22 cellular contexts compared by ENCODE assay signal in the genomic region with DNA sequence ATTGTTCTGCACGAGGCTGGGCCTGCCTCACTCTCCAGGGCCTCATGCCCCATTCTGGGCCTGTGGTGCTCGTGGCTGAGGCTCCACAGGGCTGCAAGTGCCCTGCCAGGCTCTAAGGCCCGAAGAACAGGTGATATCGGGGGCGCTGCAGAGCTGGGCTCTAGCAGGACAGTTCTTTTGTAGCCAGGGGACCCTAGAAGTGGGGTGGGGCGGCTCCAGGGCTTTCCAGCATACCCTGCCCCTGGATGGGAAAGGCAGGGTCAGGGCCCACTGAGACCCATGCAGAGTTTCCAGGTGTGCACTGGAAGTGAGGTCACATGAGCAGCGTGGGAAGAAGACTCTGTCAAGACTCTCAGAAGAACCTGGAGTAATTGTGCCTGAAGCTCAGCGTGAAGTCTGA. TPM values are rescaled to one million over a fixed set of nuclear protein-coding genes. Genes with fewer than 3 reads are reported as not detected.
DNase-seq lines count a peak whose midpoint lies in the region; ATAC-seq, FAIRE-seq and TF ChIP-seq lines count a peak whose summit lies in the region.
"Had no signal": no experiment of that assay in that cellular context is flagged by ENCODE, and none has a peak within 500 bp of the region (broad histone marks: within the 10 kb centered on the region; RNA-seq: fewer than 3 reads in every experiment).

No MANE protein-coding gene starts in this region.

- FAIRE-seq in HepG2 (lab: Jason Lieb, UNC) = no peak
- FAIRE-seq: GM12878 had no signal

- H3K4me1 ChIP-seq in right lobe of liver = peaks cover 0 to 16% (median 0%) of the 10 kb centered on the region in 4 donors
- H3K4me1 ChIP-seq in HepG2 (ENCODE audit: insufficient read depth, low read length) = peaks cover 44% of the 10 kb centered on the region
- H3K4me1 ChIP-seq in Panc1 (ENCODE audit: control insufficient read depth, insufficient read depth, low read length) = peaks cover 7% of the 10 kb centered on the region; the same call in 1 of the 2 replicates

- no peak overlapping the region for H3K4me3 Mint-ChIP-seq in naive thymus-derived CD8-positive, alpha-beta T cell
- H3K4me3 Mint-ChIP-seq: activated CD4-positive, alpha-beta T cell treated with anti-CD3 and anti-CD28 coated beads for 36 hours; CD14-positive monocyte had no signal

- in situ Hi-C loops in HepG2 (cut with HindIII; ENCODE audit: extremely low pct_ligation_motif_present, low pct_unique_long_range_greater_than_20kb) = no loop called here
- in situ Hi-C loops in Panc1 (cut with HindIII; ENCODE audit: low pct_unique_long_range_greater_than_20kb, low sequenced_read_pairs) = no loop called here

- POLR2A ChIA-PET in HepG2 (lab: Yijun Ruan, JAX) = interaction anchor here (2.0 to 2.4 kb wide), 3 partner anchors 11 to 99 kb away, joined by 5 to 21 read pairs (median 12); partner anchors contain the start of gene XYLT2
- POLR2A ChIA-PET in Panc1 (lab: Charles Lee) = no interaction called here
- POLR2A ChIA-PET in naive thymus-derived CD8-positive, alpha-beta T cell (lab: Charles Lee) = interaction anchor here (1.1 to 3.8 kb wide), 3 partner anchors 11 to 38 kb away, joined by 3 to 17 read pairs (median 16); partner anchors contain the start of genes EME1, MRPL27 and XYLT2

- no peak for TF ChIP-seq POLR2A in right lobe of liver (IDR thresholded peaks at IDR 0.05)
- TF ChIP-seq POLR2A in HepG2 (IDR thresholded peaks at IDR 0.05; ENCODE audit: insufficient read depth in 1 of 2, low read depth in 2 of 2, low read length in 2 of 2) = no peak

- TF ChIP-seq CTCF in right lobe of liver (IDR thresholded peaks at IDR 0.05) (no peak), HepG2 (CRISPR knock-in tag; IDR thresholded peaks at IDR 0.05) (no peak), Panc1 (IDR thresholded peaks at IDR 0.05) (no peak)

- H3K36me3 ChIP-seq in right lobe of liver (peaks cover 0 to 14% (median 3%) of the 10 kb centered on the region in 4 donors), HepG2 (replicated peaks in 1 of 2; ENCODE audit: control insufficient read depth in 1 of 2, insufficient read depth in 2 of 2, low read length in 2 of 2) (peaks cover 19 to 39% of the 10 kb centered on the region in 2 experiments), Panc1 (ENCODE audit: control insufficient read depth, insufficient read depth, low read length) (0 out of 2 replicates have a peak, but pooled peaks cover 2% of the 10 kb centered on the region)

- no peaks in the 10 kb centered on the region for H3K79me2 ChIP-seq in HepG2 (ENCODE audit: insufficient read depth, low read length)

- no peak overlapping the region for H3K4me3 ChIP-seq in right lobe of liver
- no peak overlapping the region for H3K4me3 ChIP-seq in HepG2 (replicated peaks in 1 of 3; ENCODE audit: insufficient read depth in 1 of 3, low read depth in 2 of 3, low read length in 3 of 3)
- no peak overlapping the region for H3K4me3 ChIP-seq in Panc1 (ENCODE audit: low read depth in 2 of 2, low read length in 2 of 2)
- H3K4me3 ChIP-seq: dorsolateral prefrontal cortex, GM12878, left lung, psoas muscle, upper lobe of right lung had no signal

- TF ChIP-seq EP300 in HepG2 (IDR thresholded peaks at IDR 0.05; ENCODE audit: low read depth in 2 of 2, low read length in 2 of 2) (no peak), HepG2 (CRISPR knock-in tag; IDR thresholded peaks at IDR 0.05; ENCODE audit: borderline replicate concordance) (no peak)

- peak overlapping the region in 6 of 10 donors; percentile 39 to 89 (median 80) for H3K27ac Mint-ChIP-seq in naive thymus-derived CD8-positive, alpha-beta T cell
- H3K27ac Mint-ChIP-seq: activated CD4-positive, alpha-beta T cell treated with anti-CD3 and anti-CD28 coated beads for 36 hours; CD14-positive monocyte had no signal

- H3K36me3 Mint-ChIP-seq in naive thymus-derived CD8-positive, alpha-beta T cell = peaks cover 0 to 41% (median 0%) of the 10 kb centered on the region in 3 donors

- CTCF ChIA-PET in HepG2 (lab: Yijun Ruan, JAX; ENCODE audit: low intra/inter-chr PET ratio, low total read pairs) = no interaction called here
- CTCF ChIA-PET in Panc1 (lab: Charles Lee) = interaction anchor here (0.6 to 2.6 kb wide), 4 partner anchors 13 to 332 kb away, joined by 3 to 21 read pairs (median 6); partner anchors contain the start of gene LRRC59

- TF ChIP-seq RAD21 in HepG2 (CRISPR knock-in tag; IDR thresholded peaks at IDR 0.05) = no peak

- H3K9me3 Mint-ChIP-seq in naive thymus-derived CD8-positive, alpha-beta T cell = no peaks in the 10 kb centered on the region

- no peak overlapping the region for H3K9ac ChIP-seq in HepG2 (ENCODE audit: insufficient read depth, low read depth, low read length)

- BruUV-seq in HepG2 (replicated peaks; lab: Mats Ljungman, UMichigan) (no TSS peak), Panc1 (replicated peaks; lab: Mats Ljungman, UMichigan) (TSS peak; percentile 90)

- H3K27me3 Mint-ChIP-seq in naive thymus-derived CD8-positive, alpha-beta T cell = no peaks in the 10 kb centered on the region
- H3K27me3 Mint-ChIP-seq: activated CD4-positive, alpha-beta T cell treated with anti-CD3 and anti-CD28 coated beads for 36 hours had no signal

- H3K27ac ChIP-seq in right lobe of liver = no peak overlapping the region
- no peak overlapping the region for H3K27ac ChIP-seq in HepG2 (ENCODE audit: extremely low read length, insufficient read depth, low read length)
- H3K27ac ChIP-seq in Panc1 (ENCODE audit: low read length) = no peak overlapping the region
- H3K27ac ChIP-seq: left lung, psoas muscle, upper lobe of right lung had no signal

- 90% methylated on average over 5 of the region's 8 CpGs for WGBS in right lobe of liver (ENCODE audit: insufficient coverage, low coverage, low lambda C conversion rate, missing lambda C conversion rate)
- WGBS in HepG2 (ENCODE audit: low lambda C conversion rate) = 98% methylated on average over 8 of the region's 8 CpGs

- peak in 2 of 3 donors; percentile 35 to 39 for DNase-seq in right lobe of liver
- DNase-seq in HepG2 (ENCODE audit: low spot score) = no peak
- no peak for DNase-seq in Panc1 (ENCODE audit: low read depth, low spot score)
- no peak for DNase-seq in naive thymus-derived CD8-positive, alpha-beta T cell
- DNase-seq in kidney glomerular epithelial cell (lab: John Stamatoyannopoulos, UW) = no peak
- no peak for DNase-seq in stimulated activated CD4-positive, alpha-beta T cell treated with anti-CD3 and anti-CD28 coated beads, Interleukin-4, amount 100 ng/mL, for 1 hour
- DNase-seq in NCI-H1436 treated with DMSO at 0.1 percent for 48 hours (lab: John Stamatoyannopoulos, UW) = no peak
- DNase-seq: activated CD4-positive, alpha-beta T cell treated with anti-CD3 and anti-CD28 coated beads for 36 hours; cerebellar nuclear complex; EL; HCEC 1CT; KG1; left lung; NCI-H146; NCI-H446 treated with DMSO at 0.1 percent for 48 hours; psoas muscle; substantia nigra; upper lobe of right lung had no signal

- no peak overlapping the region for H3K4me2 ChIP-seq in HepG2 (ENCODE audit: low read depth, low read length)

- H3K4me1 Mint-ChIP-seq in naive thymus-derived CD8-positive, alpha-beta T cell = peaks cover 9 to 29% (median 12%) of the 10 kb centered on the region in 4 donors

- no peaks in the 10 kb centered on the region for H4K20me1 ChIP-seq in HepG2 (ENCODE audit: insufficient read depth, low read length)

- intact Hi-C loops in right lobe of liver (cut with DNase I) (no loop called here), HepG2 (cut with micrococcal nuclease; ENCODE audit: unreplicated experiment) (no loop called here), Panc1 (cut with micrococcal nuclease; ENCODE audit: unreplicated experiment) (no loop called here)

- ATAC-seq in right lobe of liver (no peak), HepG2 (no peak), Panc1 (no peak)
- ATAC-seq in naive thymus-derived CD8-positive, alpha-beta T cell = no peak
- ATAC-seq: activated CD4-positive, alpha-beta T cell treated with anti-CD3 and anti-CD28 coated beads for 36 hours; GM12878; left lung; psoas muscle; upper lobe of right lung had no signal

- no peak overlapping the region for H2AFZ ChIP-seq in HepG2 (ENCODE audit: low read length)

- H3K9me3 ChIP-seq in right lobe of liver = no peaks in the 10 kb centered on the region
- no peaks in the 10 kb centered on the region for H3K9me3 ChIP-seq in HepG2 (ENCODE audit: low read length)
- no peaks in the 10 kb centered on the region for H3K9me3 ChIP-seq in Panc1 (ENCODE audit: control insufficient read depth, insufficient read depth, low read depth, low read length)
- H3K9me3 ChIP-seq: left lung, psoas muscle, upper lobe of right lung had no signal

- H3K27me3 ChIP-seq in right lobe of liver (no peaks in the 10 kb centered on the region), HepG2 (ENCODE audit: control insufficient read depth in 1 of 2, insufficient read depth in 2 of 2, low read length in 2 of 2) (no peaks in the 10 kb centered on the region), Panc1 (ENCODE audit: control insufficient read depth, insufficient read depth, low read length) (no peaks in the 10 kb centered on the region)
- H3K27me3 ChIP-seq: dorsolateral prefrontal cortex, left lung, upper lobe of right lung had no signal

RNA-seq across cellular contexts. Expression of gene MRPL27, which starts 12.3 kb away (rescaled TPM):
- total RNA-seq in right lobe of liver (10 to 100 TPM; 34.3 to 69.4 (median 38.6) TPM), HepG2 (2016; rRNA removed; fragmentation: Illumina TruSeq; extraction: Trizol) (217 and 294 TPM in 2 replicates), Panc1 (2021; ENCODE audit: unreplicated experiment) (136 TPM)
- total RNA-seq in HepG2 (2016; cell fraction: cytosol; rRNA removed; fragmentation: Illumina TruSeq; extraction: Trizol; ENCODE audit: low read depth) = 159 and 163 TPM in 2 replicates
- total RNA-seq in HepG2 (2016; cell fraction: insoluble cytoplasmic fraction; rRNA removed; fragmentation: Illumina TruSeq; extraction: Trizol) = 225 and 322 TPM in 2 replicates
- total RNA-seq in HepG2 (2016; cell fraction: membrane; rRNA removed; fragmentation: Illumina TruSeq; extraction: Trizol) = 113 and 118 TPM in 2 replicates
- total RNA-seq in HepG2 (2016; cell fraction: nucleus; rRNA removed; fragmentation: Illumina TruSeq; extraction: Trizol) = 94.1 and 102 TPM in 2 replicates
- 131 and 137 TPM in 2 replicates for polyA plus RNA-seq in HepG2 (2011; rRNA removed)
- polyA plus RNA-seq in HepG2 (2011; cell fraction: cytosol; rRNA removed) = 178 and 188 TPM in 2 replicates
- polyA plus RNA-seq in HepG2 (2011; cell fraction: nucleus; rRNA removed) = 65.8 and 77.3 TPM in 2 replicates
- 92.3 and 97.7 TPM in 2 replicates for polyA plus RNA-seq in HepG2 (2012)
- polyA plus RNA-seq in HepG2 (2016; cell fraction: cytosol; fragmentation: Illumina TruSeq; extraction: Trizol; ENCODE audit: low read depth) = 113 and 115 TPM in 2 replicates
- polyA plus RNA-seq in HepG2 (2016; cell fraction: insoluble cytoplasmic fraction; fragmentation: Illumina TruSeq; extraction: Trizol; ENCODE audit: low read depth) = 260 and 314 TPM in 2 replicates
- polyA plus RNA-seq in HepG2 (2016; cell fraction: membrane; fragmentation: Illumina TruSeq; extraction: Trizol; ENCODE audit: low read depth) = 75.9 and 83.5 TPM in 2 replicates
- polyA plus RNA-seq in HepG2 (2016; cell fraction: nucleus; fragmentation: Illumina TruSeq; extraction: Trizol; ENCODE audit: insufficient read depth, low read depth) = 124 and 142 TPM in 2 replicates
- 68.9 and 78.1 TPM in 2 replicates for polyA minus RNA-seq in HepG2 (2011; rRNA and poly(A)+ RNA removed; ENCODE audit: low replicate concordance)
- 21.0 and 23.5 TPM in 2 replicates for polyA minus RNA-seq in HepG2 (2011; cell fraction: cytosol; rRNA and poly(A)+ RNA removed)
- polyA minus RNA-seq in HepG2 (2011; cell fraction: nucleus; rRNA and poly(A)+ RNA removed) = 83.2 and 89.1 TPM in 2 replicates
- polyA plus RNA-seq in Panc1 (2012; ENCODE audit: insufficient read length) = 132 TPM
- 10 to 100 TPM; 28.0 to 30.0 TPM for total RNA-seq in naive thymus-derived CD8-positive, alpha-beta T cell
- polyA plus RNA-seq in naive thymus-derived CD8-positive, alpha-beta T cell = 10 to 100 TPM; 28.7 to 60.6 (median 45.7) TPM

RNA-seq across cellular contexts. Expression of gene EME1, which starts 12.3 kb away (rescaled TPM):
- total RNA-seq in right lobe of liver (1 to 10 TPM in 1 of 6 experiments, under 1 TPM in 3, not detected in 2; 0.12 to 1.3 (median 0.66) TPM), HepG2 (2016; rRNA removed; fragmentation: Illumina TruSeq; extraction: Trizol) (17.3 and 24.6 TPM in 2 replicates), Panc1 (2021; ENCODE audit: unreplicated experiment) (15.3 TPM)
- total RNA-seq in HepG2 (2016; cell fraction: cytosol; rRNA removed; fragmentation: Illumina TruSeq; extraction: Trizol; ENCODE audit: low read depth) = 6.4 and 7.4 TPM in 2 replicates
- 17.1 and 25.6 TPM in 2 replicates for total RNA-seq in HepG2 (2016; cell fraction: insoluble cytoplasmic fraction; rRNA removed; fragmentation: Illumina TruSeq; extraction: Trizol)
- total RNA-seq in HepG2 (2016; cell fraction: membrane; rRNA removed; fragmentation: Illumina TruSeq; extraction: Trizol) = 7.7 and 8.9 TPM in 2 replicates
- 28.4 and 31.8 TPM in 2 replicates for total RNA-seq in HepG2 (2016; cell fraction: nucleus; rRNA removed; fragmentation: Illumina TruSeq; extraction: Trizol)
- 13.4 and 20.7 TPM in 2 replicates for polyA plus RNA-seq in HepG2 (2011; rRNA removed)
- 4.7 and 7.1 TPM in 2 replicates for polyA plus RNA-seq in HepG2 (2011; cell fraction: cytosol; rRNA removed)
- 58.4 and 108 TPM in 2 replicates for polyA plus RNA-seq in HepG2 (2011; cell fraction: nucleus; rRNA removed)
- polyA plus RNA-seq in HepG2 (2012) = 6.6 and 17.5 TPM in 2 replicates
- 1.3 and 1.6 TPM in 2 replicates for polyA plus RNA-seq in HepG2 (2016; cell fraction: cytosol; fragmentation: Illumina TruSeq; extraction: Trizol; ENCODE audit: low read depth)
- polyA plus RNA-seq in HepG2 (2016; cell fraction: insoluble cytoplasmic fraction; fragmentation: Illumina TruSeq; extraction: Trizol; ENCODE audit: low read depth) = 13.3 and 16.0 TPM in 2 replicates
- 2.3 and 3.2 TPM in 2 replicates for polyA plus RNA-seq in HepG2 (2016; cell fraction: membrane; fragmentation: Illumina TruSeq; extraction: Trizol; ENCODE audit: low read depth)
- 65.8 and 68.9 TPM in 2 replicates for polyA plus RNA-seq in HepG2 (2016; cell fraction: nucleus; fragmentation: Illumina TruSeq; extraction: Trizol; ENCODE audit: insufficient read depth, low read depth)
- 6.9 and 17.6 TPM in 2 replicates for polyA minus RNA-seq in HepG2 (2011; rRNA and poly(A)+ RNA removed; ENCODE audit: low replicate concordance)
- polyA minus RNA-seq in HepG2 (2011; cell fraction: cytosol; rRNA and poly(A)+ RNA removed) = 5.3 and 5.4 TPM in 2 replicates
- polyA minus RNA-seq in HepG2 (2011; cell fraction: nucleus; rRNA and poly(A)+ RNA removed) = 14.9 and 18.7 TPM in 2 replicates
- 7.8 TPM for polyA plus RNA-seq in Panc1 (2012; ENCODE audit: insufficient read length)
- total RNA-seq in naive thymus-derived CD8-positive, alpha-beta T cell = 1 to 10 TPM; 1.9 to 2.7 TPM
- under 1 TPM in 1 of 3 donors, not detected in 2; 0.38 TPM for polyA plus RNA-seq in naive thymus-derived CD8-positive, alpha-beta T cell
- total RNA-seq: mesenteric fat pad had no signal

RNA-seq across cellular contexts. Expression of gene XYLT2, which starts 14.8 kb away (rescaled TPM):
- total RNA-seq in right lobe of liver (10 to 100 TPM in 3 of 6 experiments, 1 to 10 TPM in 3; 7.0 to 13.8 (median 9.4) TPM), HepG2 (2016; rRNA removed; fragmentation: Illumina TruSeq; extraction: Trizol) (7.5 and 22.1 TPM in 2 replicates), Panc1 (2021; ENCODE audit: unreplicated experiment) (28.5 TPM)
- total RNA-seq in HepG2 (2016; cell fraction: cytosol; rRNA removed; fragmentation: Illumina TruSeq; extraction: Trizol; ENCODE audit: low read depth) = 10.5 and 11.7 TPM in 2 replicates
- 6.2 and 23.3 TPM in 2 replicates for total RNA-seq in HepG2 (2016; cell fraction: insoluble cytoplasmic fraction; rRNA removed; fragmentation: Illumina TruSeq; extraction: Trizol)
- 9.8 and 10.1 TPM in 2 replicates for total RNA-seq in HepG2 (2016; cell fraction: membrane; rRNA removed; fragmentation: Illumina TruSeq; extraction: Trizol)
- total RNA-seq in HepG2 (2016; cell fraction: nucleus; rRNA removed; fragmentation: Illumina TruSeq; extraction: Trizol) = 20.2 and 23.1 TPM in 2 replicates
- 17.0 and 22.7 TPM in 2 replicates for polyA plus RNA-seq in HepG2 (2011; rRNA removed)
- polyA plus RNA-seq in HepG2 (2011; cell fraction: cytosol; rRNA removed) = 9.6 and 15.4 TPM in 2 replicates
- 39.0 and 41.1 TPM in 2 replicates for polyA plus RNA-seq in HepG2 (2011; cell fraction: nucleus; rRNA removed)
- polyA plus RNA-seq in HepG2 (2012) = 13.3 and 17.4 TPM in 2 replicates
- 1.4 and 1.5 TPM in 2 replicates for polyA plus RNA-seq in HepG2 (2016; cell fraction: cytosol; fragmentation: Illumina TruSeq; extraction: Trizol; ENCODE audit: low read depth)
- polyA plus RNA-seq in HepG2 (2016; cell fraction: insoluble cytoplasmic fraction; fragmentation: Illumina TruSeq; extraction: Trizol; ENCODE audit: low read depth) = 4.9 and 6.1 TPM in 2 replicates
- polyA plus RNA-seq in HepG2 (2016; cell fraction: membrane; fragmentation: Illumina TruSeq; extraction: Trizol; ENCODE audit: low read depth) = 2.1 and 2.5 TPM in 2 replicates
- 37.4 and 38.2 TPM in 2 replicates for polyA plus RNA-seq in HepG2 (2016; cell fraction: nucleus; fragmentation: Illumina TruSeq; extraction: Trizol; ENCODE audit: insufficient read depth, low read depth)
- 34.0 and 72.4 TPM in 2 replicates for polyA minus RNA-seq in HepG2 (2011; rRNA and poly(A)+ RNA removed; ENCODE audit: low replicate concordance)
- polyA minus RNA-seq in HepG2 (2011; cell fraction: cytosol; rRNA and poly(A)+ RNA removed) = 22.9 and 27.6 TPM in 2 replicates
- polyA minus RNA-seq in HepG2 (2011; cell fraction: nucleus; rRNA and poly(A)+ RNA removed) = 14.0 and 16.7 TPM in 2 replicates
- 42.0 TPM for polyA plus RNA-seq in Panc1 (2012; ENCODE audit: insufficient read length)
- 10 to 100 TPM; 34.3 to 42.5 TPM for total RNA-seq in naive thymus-derived CD8-positive, alpha-beta T cell
- 10 to 100 TPM in 1 of 3 donors, 1 to 10 TPM in 2; 6.9 to 16.8 (median 7.4) TPM for polyA plus RNA-seq in naive thymus-derived CD8-positive, alpha-beta T cell

RNA-seq across cellular contexts. Expression of gene LRRC59, which starts 36.6 kb away (rescaled TPM):
- 100 to 1,000 TPM in 2 of 6 experiments, 10 to 100 TPM in 4; 36.0 to 125 (median 64.0) TPM for total RNA-seq in right lobe of liver
- total RNA-seq in HepG2 (2016; rRNA removed; fragmentation: Illumina TruSeq; extraction: Trizol) = 222 and 239 TPM in 2 replicates
- total RNA-seq in HepG2 (2016; cell fraction: cytosol; rRNA removed; fragmentation: Illumina TruSeq; extraction: Trizol; ENCODE audit: low read depth) = 75.0 and 83.4 TPM in 2 replicates
- 213 and 234 TPM in 2 replicates for total RNA-seq in HepG2 (2016; cell fraction: insoluble cytoplasmic fraction; rRNA removed; fragmentation: Illumina TruSeq; extraction: Trizol)
- total RNA-seq in HepG2 (2016; cell fraction: membrane; rRNA removed; fragmentation: Illumina TruSeq; extraction: Trizol) = 172 and 182 TPM in 2 replicates
- 115 and 124 TPM in 2 replicates for total RNA-seq in HepG2 (2016; cell fraction: nucleus; rRNA removed; fragmentation: Illumina TruSeq; extraction: Trizol)
- 87.3 and 93.2 TPM in 2 replicates for polyA plus RNA-seq in HepG2 (2011; rRNA removed)
- polyA plus RNA-seq in HepG2 (2011; cell fraction: cytosol; rRNA removed) = 57.2 and 66.4 TPM in 2 replicates
- polyA plus RNA-seq in HepG2 (2011; cell fraction: nucleus; rRNA removed) = 50.6 and 58.7 TPM in 2 replicates
- 90.0 and 114 TPM in 2 replicates for polyA plus RNA-seq in HepG2 (2012)
- polyA plus RNA-seq in HepG2 (2016; cell fraction: cytosol; fragmentation: Illumina TruSeq; extraction: Trizol; ENCODE audit: low read depth) = 59.8 and 73.7 TPM in 2 replicates
- polyA plus RNA-seq in HepG2 (2016; cell fraction: insoluble cytoplasmic fraction; fragmentation: Illumina TruSeq; extraction: Trizol; ENCODE audit: low read depth) = 202 and 242 TPM in 2 replicates
- 104 and 113 TPM in 2 replicates for polyA plus RNA-seq in HepG2 (2016; cell fraction: membrane; fragmentation: Illumina TruSeq; extraction: Trizol; ENCODE audit: low read depth)
- polyA plus RNA-seq in HepG2 (2016; cell fraction: nucleus; fragmentation: Illumina TruSeq; extraction: Trizol; ENCODE audit: insufficient read depth, low read depth) = 152 and 155 TPM in 2 replicates
- polyA minus RNA-seq in HepG2 (2011; rRNA and poly(A)+ RNA removed; ENCODE audit: low replicate concordance) = 159 and 165 TPM in 2 replicates
- polyA minus RNA-seq in HepG2 (2011; cell fraction: cytosol; rRNA and poly(A)+ RNA removed) = 74.4 and 77.8 TPM in 2 replicates
- polyA minus RNA-seq in HepG2 (2011; cell fraction: nucleus; rRNA and poly(A)+ RNA removed) = 73.0 and 88.5 TPM in 2 replicates
- 167 TPM for total RNA-seq in Panc1 (2021; ENCODE audit: unreplicated experiment)
- 160 TPM for polyA plus RNA-seq in Panc1 (2012; ENCODE audit: insufficient read length)
- 10 to 100 TPM; 25.7 to 27.7 TPM for total RNA-seq in naive thymus-derived CD8-positive, alpha-beta T cell
- polyA plus RNA-seq in naive thymus-derived CD8-positive, alpha-beta T cell = 10 to 100 TPM; 12.8 to 14.1 (median 13.8) TPM

Comparison
In these comparisons a context has a peak if more than half of its experiments do, and no peak if none do; other contexts are left out.
1. DNase-seq: peak in right lobe of liver (2 of 3); none in HepG2 (single experiment), Panc1 (single experiment), naive thymus-derived CD8-positive, alpha-beta T cell (0 of 10), kidney glomerular epithelial cell (single experiment), stimulated activated CD4-positive, alpha-beta T cell treated with anti-CD3 and anti-CD28 coated beads, Interleukin-4, amount 100 ng/mL, for 1 hour (single experiment) and NCI-H1436 treated with DMSO at 0.1 percent for 48 hours (single experiment).